ENCODE assay signal across 8 cellular contexts in genomic region chr15:78437107-78437761, GRCh38. TPM values are rescaled to one million over a fixed set of nuclear protein-coding genes. Genes with fewer than 3 reads are reported as not detected.
A peak's percentile ranks its signal among the peaks of the same experiment; 100 is the strongest.
DNase-seq lines count a peak whose midpoint lies in the region; ATAC-seq, FAIRE-seq and TF ChIP-seq lines count a peak whose summit lies in the region.

No MANE protein-coding gene starts in this region.

- no peak for FAIRE-seq in endothelial cell of umbilical vein (lab: Jason Lieb, UNC)

- H3K79me2 ChIP-seq in endothelial cell of umbilical vein (ENCODE audit: control insufficient read depth, insufficient read depth, low read length): peaks cover 40% of the 10 kb centered on the region

- CTCF ChIA-PET in AG04449 (lab: Yijun Ruan, JAX): interaction anchor here (0.9 to 8.6 kb wide), 9 partner anchors 8 to 196 kb away, joined by 3 to 81 read pairs (median 5); no protein-coding TSS in a partner anchor
- CTCF ChIA-PET in endothelial cell of umbilical vein (lab: Charles Lee): interaction anchor here (0.7 to 3.4 kb wide), 7 partner anchors 9 to 136 kb away, joined by 3 to 24 read pairs (median 4); no protein-coding TSS in a partner anchor

- dilution Hi-C loops in endothelial cell of umbilical vein (cut with MboI; ENCODE audit: extremely low pct_ligation_motif_present, low sequenced_read_pairs): no loop called here

- TF ChIP-seq CTCF in AG04449 (IDR thresholded peaks at IDR 0.05; ENCODE audit: insufficient read depth, low read length, missing control alignments) (no peak), Peyer's patch (IDR thresholded peaks at IDR 0.05) (no peak), endothelial cell of umbilical vein (IDR thresholded peaks at IDR 0.05; ENCODE audit: extremely low read depth in 1 of 2, insufficient read depth in 1 of 2, low read depth in 1 of 2, low read length in 2 of 2) (no peak), neutrophil (IDR thresholded peaks at IDR 0.05) (no peak)

- H3K9me1 ChIP-seq in endothelial cell of umbilical vein (replicated peaks; ENCODE audit: control insufficient read depth, extremely low read depth, insufficient read depth, low read length): no peaks in the 10 kb centered on the region

- peak overlapping the region; percentile 63 to 96 (median 91) for H3K27ac ChIP-seq in Peyer's patch
- peak overlapping the region; percentile 20 for H3K27ac ChIP-seq in endothelial cell of umbilical vein (ENCODE audit: insufficient read depth, low read depth, low read length)
- H3K27ac ChIP-seq in neutrophil: peak overlapping the region; percentile 92

- H3K4me2 ChIP-seq in endothelial cell of umbilical vein (ENCODE audit: insufficient read depth, low read length): peak overlapping the region; percentile 89

- intact Hi-C loops in endothelial cell of umbilical vein (cut with micrococcal nuclease): no loop called here

- TF ChIP-seq POLR2A in Peyer's patch (IDR thresholded peaks at IDR 0.05) (no peak), endothelial cell of umbilical vein (IDR thresholded peaks at IDR 0.05; ENCODE audit: low read depth, low read length) (no peak)

- H3K4me1 ChIP-seq in Peyer's patch (peaks cover 4 to 37% (median 10%) of the 10 kb centered on the region in 4 donors), endothelial cell of umbilical vein (ENCODE audit: control insufficient read depth, extremely low read depth, insufficient read depth, low read length) (peaks cover 17% of the 10 kb centered on the region), neutrophil (ENCODE audit: control insufficient read depth in 1 of 2, insufficient read depth in 1 of 2, low read depth in 1 of 2, low read length in 1 of 2) (peaks cover 21 to 27% of the 10 kb centered on the region in 2 experiments)

- H4K20me1 ChIP-seq in endothelial cell of umbilical vein (replicated peaks; ENCODE audit: control insufficient read depth, extremely low read depth, insufficient read depth, low read length): no peaks in the 10 kb centered on the region

- peak overlapping the region; percentile 61 for H3K9ac ChIP-seq in endothelial cell of umbilical vein (replicated peaks; ENCODE audit: extremely low read depth, insufficient read depth, low read length)

- POLR2A ChIA-PET in AG04449 (lab: Yijun Ruan, JAX) (interaction anchor here (0.6 to 1.8 kb wide), 9 partner anchors 24 to 1707 kb away, joined by 3 to 14 read pairs (median 3); partner anchors contain the start of genes PSMA4 and SKIC8), endothelial cell of umbilical vein (lab: Charles Lee) (interaction anchor here (0.8 to 1.8 kb wide), 6 partner anchors 9 to 138 kb away, joined by 3 to 7 read pairs (median 4); partner anchors contain the start of genes PSMA4 and SKIC8)

- peaks cover 0 to 20% (median 0%) of the 10 kb centered on the region in 3 donors for H3K36me3 ChIP-seq in Peyer's patch
- H3K36me3 ChIP-seq in endothelial cell of umbilical vein (ENCODE audit: control insufficient read depth in 2 of 2, extremely low read depth in 1 of 2, insufficient read depth in 2 of 2, low read length in 2 of 2): peaks cover 2 to 7% of the 10 kb centered on the region in 2 experiments
- peaks cover 19% of the 10 kb centered on the region for H3K36me3 ChIP-seq in neutrophil

- peak overlapping the region; percentile 95 for H3K4me3 ChIP-seq in AG04449 (ENCODE audit: low read depth, low read length)
- H3K4me3 ChIP-seq in Peyer's patch: peak overlapping the region; percentile 77 to 97 (median 92)
- H3K4me3 ChIP-seq in endothelial cell of umbilical vein (replicated peaks in 1 of 3; ENCODE audit: insufficient read depth in 1 of 3, low read depth in 1 of 3, low read length in 3 of 3): peak overlapping the region; percentile 43 to 93 (median 46)
- peak overlapping the region; percentile 83 to 90 for H3K4me3 ChIP-seq in neutrophil (ENCODE audit: low read depth in 1 of 2, low read length in 1 of 2)

- no peak for DNase-seq in AG04449 (ENCODE audit: low read depth, low spot score)
- DNase-seq in Peyer's patch: no peak
- DNase-seq in endothelial cell of umbilical vein (ENCODE audit: low read depth, low spot score): no peak
- DNase-seq in foreskin melanocyte: no peak
- no peak for DNase-seq in NCI-H2196 (lab: John Stamatoyannopoulos, UW; ENCODE audit: unreplicated experiment)

- ATAC-seq in GM19023 (IDR thresholded peaks at IDR 0.05; ENCODE audit: unreplicated experiment) (peak; percentile 4), GM21423 (IDR thresholded peaks at IDR 0.05; ENCODE audit: unreplicated experiment) (no peak)

- BruUV-seq in endothelial cell of umbilical vein (replicated peaks; lab: Mats Ljungman, UMichigan): TSS peak; percentile 99

- H2AFZ ChIP-seq in endothelial cell of umbilical vein (ENCODE audit: low read depth, low read length): peak overlapping the region; percentile 65

- no peaks in the 10 kb centered on the region for H3K27me3 ChIP-seq in Peyer's patch
- peaks cover 3 to 7% of the 10 kb centered on the region in 2 experiments for H3K27me3 ChIP-seq in endothelial cell of umbilical vein (ENCODE audit: control insufficient read depth in 2 of 2, insufficient read depth in 2 of 2, low read length in 2 of 2)
- H3K27me3 ChIP-seq in neutrophil: no peaks in the 10 kb centered on the region

- H3K9me3 ChIP-seq in Peyer's patch: no peaks in the 10 kb centered on the region
- no peaks in the 10 kb centered on the region for H3K9me3 ChIP-seq in endothelial cell of umbilical vein (replicated peaks; ENCODE audit: control insufficient read depth, insufficient read depth, low read length)
- no peaks in the 10 kb centered on the region for H3K9me3 ChIP-seq in neutrophil

TF ChIP-seq in endothelial cell of umbilical vein, 7 proteins besides CTCF, POLR2A, EP300 and RAD21:
- no peak for TF ChIP-seq POLR2AphosphoS5 (IDR thresholded peaks at IDR 0.05; ENCODE audit: insufficient read depth, low read depth, low read length)
- no peak for TF ChIP-seq EZH2 (IDR thresholded peaks at IDR 0.05; ENCODE audit: borderline replicate concordance, low read depth, low read length, severe bottlenecking)
- no peak for TF ChIP-seq GATA2 (IDR thresholded peaks at IDR 0.05; ENCODE audit: insufficient read depth, insufficient read length, low read depth, low read length)
- no peak for TF ChIP-seq FOS (IDR thresholded peaks at IDR 0.05; ENCODE audit: borderline replicate concordance, insufficient read depth, low read length)
- no peak for TF ChIP-seq JUN (IDR thresholded peaks at IDR 0.05; ENCODE audit: borderline replicate concordance, insufficient read depth, insufficient read length, low read depth)
- TF ChIP-seq MYC (IDR thresholded peaks at IDR 0.05; ENCODE audit: low read depth, low read length): no peak
- no peak for TF ChIP-seq MAX (IDR thresholded peaks at IDR 0.05; ENCODE audit: insufficient read depth, insufficient read length)

RNA-seq across cellular contexts. Expression of gene IREB2, which starts 0.8 kb away (rescaled TPM):
- total RNA-seq in Peyer's patch: 100 to 1,000 TPM in 1 of 4 donors, 10 to 100 TPM in 3; 41.9 to 193 (median 56.7) TPM
- total RNA-seq in endothelial cell of umbilical vein: 51.4 and 54.3 TPM in 2 replicates
- polyA plus RNA-seq in endothelial cell of umbilical vein: 10.3 and 12.7 TPM in 2 replicates
- polyA plus RNA-seq in endothelial cell of umbilical vein (2011; cell fraction: cytosol; rRNA removed): 10.8 and 12.6 TPM in 2 replicates
- polyA plus RNA-seq in endothelial cell of umbilical vein (2011; cell fraction: nucleus; rRNA removed): 36.5 and 45.7 TPM in 2 replicates
- 23.1 and 37.6 TPM in 2 replicates for polyA plus RNA-seq in endothelial cell of umbilical vein (2012)
- polyA minus RNA-seq in endothelial cell of umbilical vein: 29.6 and 30.2 TPM in 2 replicates
- polyA minus RNA-seq in endothelial cell of umbilical vein (2011; cell fraction: cytosol; rRNA and poly(A)+ RNA removed): 28.1 TPM
- polyA minus RNA-seq in endothelial cell of umbilical vein (2011; cell fraction: nucleus; rRNA and poly(A)+ RNA removed): 52.1 and 55.8 TPM in 2 replicates

Comparison
In these comparisons a context has a peak if more than half of its experiments do, and no peak if none do; other contexts are left out.
1. H3K27ac ChIP-seq: peak in every context shown above with its lines; median percentile 92 in neutrophil; 91 in Peyer's patch; 20 in endothelial cell of umbilical vein.